In the genomic region with DNA sequence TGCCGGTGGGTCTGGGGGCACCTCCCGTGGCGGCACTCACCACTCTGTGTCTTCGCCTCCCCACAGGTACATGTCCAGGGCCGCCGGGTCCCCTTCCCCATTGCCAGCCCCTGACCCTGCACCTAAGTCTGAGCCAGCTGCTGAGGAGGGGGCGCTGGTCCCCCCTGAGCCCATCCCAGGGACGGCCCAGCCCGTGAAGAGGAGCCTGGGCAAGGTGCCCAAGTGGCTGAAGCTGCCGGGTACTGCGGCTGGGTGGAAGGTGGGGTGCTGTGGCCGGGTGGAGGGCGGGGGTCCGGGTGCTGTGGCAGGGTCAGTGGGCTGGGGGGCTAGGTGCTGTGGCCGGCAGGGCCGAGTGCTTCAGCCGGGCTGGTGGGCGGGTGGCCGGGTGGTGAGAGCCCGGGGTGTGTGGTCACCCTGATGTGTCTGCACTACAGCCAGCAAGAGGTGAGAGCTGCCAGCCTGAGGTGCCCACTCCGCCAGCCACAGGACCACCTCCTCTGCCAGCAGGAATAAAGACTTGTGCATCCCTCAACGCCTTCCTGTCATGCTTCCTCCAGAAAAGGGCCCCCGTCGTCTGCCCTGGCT, we compare ENCODE assay signal across 23 cellular contexts. TPM values are rescaled to one million over a fixed set of nuclear protein-coding genes. Genes with fewer than 3 reads are reported as not detected.
"Had no signal": no experiment of that assay in that cellular context is flagged by ENCODE, and none has a peak within 500 bp of the region (broad histone marks: within the 10 kb centered on the region; RNA-seq: fewer than 3 reads in every experiment).

No MANE protein-coding gene starts in this region.

- H3K36me3 ChIP-seq: uterus had no signal

- ATAC-seq: foreskin keratinocyte; natural killer cell; psoas muscle; sciatic nerve; stimulated activated memory B cell treated with anti-CD40 and anti-IgM and Interleukin-4, amounts not matched to agents 10 μg/mL and 1 μg/mL and 100 μg/mL, for 72 hours had no signal

- FAIRE-seq: endothelial cell of umbilical vein, islet of Langerhans had no signal

- H3K79me2 ChIP-seq: parathyroid adenoma had no signal

- H3K4me3 Mint-ChIP-seq: endodermal cell; natural killer cell; stimulated activated memory B cell treated with anti-CD40 and anti-IgM and Interleukin-4, amounts not matched to agents 10 μg/mL and 1 μg/mL and 100 μg/mL, for 72 hours; stimulated activated naive CD8-positive, alpha-beta T cell treated with anti-CD3 and anti-CD28 coated beads, Interleukin-15, Interleukin-2, amounts not matched to agents 100 ng/mL and 50 ng/mL, for 24 hours had no signal

- H3K36me3 Mint-ChIP-seq: natural killer cell had no signal

- H3K27me3 ChIP-seq: spleen, tibial artery, upper lobe of left lung, uterus had no signal

- H3K27me3 Mint-ChIP-seq: stimulated activated memory B cell treated with anti-CD40 and anti-IgM and Interleukin-4, amounts not matched to agents 10 μg/mL and 1 μg/mL and 100 μg/mL, for 72 hours; stimulated activated naive CD8-positive, alpha-beta T cell treated with anti-CD3 and anti-CD28 coated beads, Interleukin-15, Interleukin-2, amounts not matched to agents 100 ng/mL and 50 ng/mL, for 24 hours had no signal

- H2AFZ ChIP-seq: parathyroid adenoma had no signal

- DNase-seq: effector CD4-positive, alpha-beta T cell; endodermal cell; erythroblast; foreskin keratinocyte; kidney glomerular epithelial cell; mammary epithelial cell; natural killer cell; psoas muscle; retina; spleen; stimulated activated CD4-positive, alpha-beta T cell treated with anti-CD3 and anti-CD28 coated beads, Interleukin-15, amount 100 ng/mL, for 24 hours; stimulated activated CD4-positive, alpha-beta T cell treated with anti-CD3 and anti-CD28 coated beads, Interleukin-1b, Interleukin-23, amount 100 ng/mL, for 48 hours; stimulated activated CD4-positive, alpha-beta T cell treated with anti-CD3 and anti-CD28 coated beads, Interleukin-4, amount 100 ng/mL, for 24 hours; tibial artery; uterus had no signal

- H3K9me3 ChIP-seq: psoas muscle, spleen, tibial artery, upper lobe of left lung, uterus had no signal

- H3K27ac Mint-ChIP-seq: endodermal cell; natural killer cell; stimulated activated memory B cell treated with anti-CD40 and anti-IgM and Interleukin-4, amounts not matched to agents 10 μg/mL and 1 μg/mL and 100 μg/mL, for 72 hours; stimulated activated naive CD8-positive, alpha-beta T cell treated with anti-CD3 and anti-CD28 coated beads, Interleukin-15, Interleukin-2, amounts not matched to agents 100 ng/mL and 50 ng/mL, for 24 hours had no signal

- H3K9ac ChIP-seq: parathyroid adenoma had no signal

- H3K27ac ChIP-seq: coronary artery, foreskin keratinocyte, parathyroid adenoma, spleen, tibial artery, uterus had no signal

- H3K4me3 ChIP-seq: coronary artery, psoas muscle, spleen, tibial artery, upper lobe of left lung, uterus had no signal

- H3K9me3 Mint-ChIP-seq: endodermal cell; natural killer cell; stimulated activated memory B cell treated with anti-CD40 and anti-IgM and Interleukin-4, amounts not matched to agents 10 μg/mL and 1 μg/mL and 100 μg/mL, for 72 hours; stimulated activated naive CD8-positive, alpha-beta T cell treated with anti-CD3 and anti-CD28 coated beads, Interleukin-15, Interleukin-2, amounts not matched to agents 100 ng/mL and 50 ng/mL, for 24 hours had no signal

RNA-seq across cellular contexts. Expression of a gene that starts 14.5 kb away (rescaled TPM):
- total RNA-seq: psoas muscle had no signal
